Comparison of ENCODE assay signal across 8 cellular contexts in genomic region chr19:53772943-53773342, GRCh38. TPM values are rescaled to one million over a fixed set of nuclear protein-coding genes. Genes with fewer than 3 reads are reported as not detected.
DNase-seq lines count a peak whose midpoint lies in the region; ATAC-seq and TF ChIP-seq lines count a peak whose summit lies in the region.

No MANE protein-coding gene starts in this region.

- H3K27me3 ChIP-seq in parathyroid adenoma (ENCODE audit: control insufficient read depth, insufficient read depth, low read length) = no peaks in the 10 kb centered on the region

- H3K79me2 ChIP-seq in parathyroid adenoma = no peaks in the 10 kb centered on the region

- no peaks in the 10 kb centered on the region for H3K36me3 Mint-ChIP-seq in activated CD8-positive, alpha-beta T cell treated with anti-CD3 and anti-CD28 coated beads for 36 hours (ENCODE audit: low read depth)

- no peaks in the 10 kb centered on the region for H3K4me1 ChIP-seq in parathyroid adenoma

- H3K4me1 Mint-ChIP-seq in activated CD8-positive, alpha-beta T cell treated with anti-CD3 and anti-CD28 coated beads for 36 hours (ENCODE audit: low read depth) = peaks cover 1% of the 10 kb centered on the region

- no peaks in the 10 kb centered on the region for H3K9me3 Mint-ChIP-seq in activated CD8-positive, alpha-beta T cell treated with anti-CD3 and anti-CD28 coated beads for 36 hours

- H3K4me3 ChIP-seq in GM12865 (ENCODE audit: low read depth, low read length) (no peak overlapping the region), fibroblast of pulmonary artery (replicated peaks; ENCODE audit: low read depth, low read length) (no peak overlapping the region), parathyroid adenoma (ENCODE audit: low read depth, low read length) (no peak overlapping the region)

- no peaks in the 10 kb centered on the region for H3K36me3 ChIP-seq in parathyroid adenoma (ENCODE audit: control insufficient read depth, insufficient read depth, low read length)

- H3K9ac ChIP-seq in parathyroid adenoma = no peak overlapping the region

- in situ Hi-C loops in ACHN (cut with HindIII; ENCODE audit: low pct_ligation_motif_present, low pct_unique_long_range_greater_than_20kb, low sequenced_read_pairs) = no loop called here

- H3K9me3 ChIP-seq in parathyroid adenoma (ENCODE audit: control insufficient read depth, low read length) = no peaks in the 10 kb centered on the region

- H3K27ac ChIP-seq in parathyroid adenoma = no peak overlapping the region

- intact Hi-C loops in activated CD8-positive, alpha-beta T cell treated with anti-CD3 and anti-CD28 coated beads for 36 hours (cut with micrococcal nuclease) = no loop called here

- DNase-seq in ACHN (peak; percentile 42), GM12865 (ENCODE audit: low read depth) (peak; percentile 20), NCI-H2227 treated with DMSO at 0.1 percent for 48 hours (lab: John Stamatoyannopoulos, UW) (peak; percentile 56), fibroblast of pulmonary artery (ENCODE audit: low read depth) (peak; percentile 73)
- peak; percentile 77 for DNase-seq in activated CD8-positive, alpha-beta T cell treated with anti-CD3 and anti-CD28 coated beads for 36 hours

- no peak overlapping the region for H3K4me2 ChIP-seq in parathyroid adenoma (ENCODE audit: low read length)

- H2AFZ ChIP-seq in parathyroid adenoma = no peak overlapping the region

- POLR2A ChIA-PET in activated CD8-positive, alpha-beta T cell treated with anti-CD3 and anti-CD28 coated beads for 36 hours (lab: Charles Lee) = interaction anchor here (0.6 kb wide), 1 partner anchor 21 kb away, joined by 3 read pairs; no protein-coding TSS in a partner anchor

- CTCF ChIA-PET in activated CD8-positive, alpha-beta T cell treated with anti-CD3 and anti-CD28 coated beads for 36 hours (lab: Charles Lee) = interaction anchor here (1.0 to 2.9 kb wide), 5 partner anchors 20 to 259 kb away, joined by 3 to 18 read pairs (median 6); no protein-coding TSS in a partner anchor

- no peak overlapping the region for H3K27ac Mint-ChIP-seq in activated CD8-positive, alpha-beta T cell treated with anti-CD3 and anti-CD28 coated beads for 36 hours

- ATAC-seq in activated CD8-positive, alpha-beta T cell treated with anti-CD3 and anti-CD28 coated beads for 36 hours = peak; percentile 49
- ATAC-seq in GM21447 (IDR thresholded peaks at IDR 0.05; ENCODE audit: unreplicated experiment) = no peak
- no peak for ATAC-seq in GM19324 (IDR thresholded peaks at IDR 0.05; ENCODE audit: low FRiP score, unreplicated experiment)

- H3K4me3 Mint-ChIP-seq in activated CD8-positive, alpha-beta T cell treated with anti-CD3 and anti-CD28 coated beads for 36 hours = no peak overlapping the region

- TF ChIP-seq CTCF in GM12865 (IDR thresholded peaks at IDR 0.05; ENCODE audit: insufficient read depth, low read depth, low read length, missing control alignments) (peak; percentile 31), fibroblast of pulmonary artery (IDR thresholded peaks at IDR 0.05; ENCODE audit: low read length, missing control alignments) (peak; percentile 82), parathyroid adenoma (IDR thresholded peaks at IDR 0.05) (peak; percentile 75)
- TF ChIP-seq CTCF in activated CD8-positive, alpha-beta T cell treated with anti-CD3 and anti-CD28 coated beads for 36 hours (IDR thresholded peaks at IDR 0.05) = peak; percentile 76

- no peaks in the 10 kb centered on the region for H3K27me3 Mint-ChIP-seq in activated CD8-positive, alpha-beta T cell treated with anti-CD3 and anti-CD28 coated beads for 36 hours

RNA-seq across cellular contexts. Expression of gene NLRP12, which starts 51.2 kb away (rescaled TPM):
- under 1 TPM in 1 of 2 experiments, not detected in 1; 0.07 TPM for total RNA-seq in activated CD8-positive, alpha-beta T cell treated with anti-CD3 and anti-CD28 coated beads for 36 hours

Comparison
In these comparisons a context has a peak if more than half of its experiments do, and no peak if none do; other contexts are left out.
1. DNase-seq: peak in every context shown above with its lines; median percentile 77 in activated CD8-positive, alpha-beta T cell treated with anti-CD3 and anti-CD28 coated beads for 36 hours; 73 in fibroblast of pulmonary artery; 56 in NCI-H2227 treated with DMSO at 0.1 percent for 48 hours; 42 in ACHN; 20 in GM12865.
2. CTCF ChIP-seq: peak in every context shown above with its lines; median percentile 82 in fibroblast of pulmonary artery; 76 in activated CD8-positive, alpha-beta T cell treated with anti-CD3 and anti-CD28 coated beads for 36 hours; 75 in parathyroid adenoma; 31 in GM12865.